In the genomic region with DNA sequence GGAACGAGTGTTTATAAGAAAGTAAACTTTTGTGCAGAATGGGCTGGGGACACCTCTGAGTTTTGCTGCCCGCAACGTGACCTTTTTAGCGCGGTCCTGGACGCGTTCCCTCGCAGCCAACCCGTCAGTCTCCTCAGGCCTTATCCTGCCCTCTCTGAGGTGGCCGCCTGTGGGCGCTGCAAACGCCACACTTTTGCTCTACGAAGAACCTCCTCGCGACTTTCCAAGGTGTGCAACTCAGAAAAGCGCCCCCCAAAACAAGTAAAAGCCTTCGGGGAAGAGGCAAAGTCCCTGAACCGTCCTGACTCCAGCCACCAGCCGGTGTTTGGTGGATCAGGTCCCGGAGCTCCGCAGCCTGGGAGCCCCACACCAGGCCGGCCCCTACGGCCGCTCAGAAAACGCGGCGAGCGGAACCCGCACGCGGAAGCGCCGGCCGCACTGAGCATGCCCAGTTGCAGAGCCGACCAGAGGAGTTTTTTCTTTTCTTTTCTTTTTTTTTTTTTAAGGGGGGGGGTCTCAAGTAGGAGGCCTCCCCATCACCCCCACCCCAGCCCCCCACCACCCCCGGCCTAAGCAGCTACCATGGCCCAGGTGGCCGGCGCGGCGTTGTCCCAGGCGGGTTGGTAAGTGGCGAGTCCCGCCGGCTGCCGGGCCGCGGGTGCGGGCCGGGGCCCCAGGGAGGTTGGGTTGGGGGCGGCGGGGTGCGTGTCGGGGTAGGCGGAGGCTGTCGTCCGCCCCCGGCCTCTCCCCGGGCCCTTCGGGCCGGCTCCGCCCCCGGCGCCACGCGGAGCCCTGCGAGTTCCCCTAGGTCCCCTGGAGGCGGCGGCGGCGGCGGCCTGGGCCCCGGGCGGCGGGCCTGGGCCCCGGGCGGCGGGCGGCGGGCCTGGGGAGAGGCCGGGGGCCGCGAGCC, we compare ENCODE assay signal across 8 cellular contexts. TPM values are rescaled to one million over a fixed set of nuclear protein-coding genes. Genes with fewer than 3 reads are reported as not detected.
DNase-seq lines count a peak whose midpoint lies in the region; ATAC-seq and TF ChIP-seq lines count a peak whose summit lies in the region.

Gene TDRD3 (plus strand): TSS at position 438 of the 910 bp plus-strand sequence. CDS start 145 bp downstream, at position 583.

- H3K27ac Mint-ChIP-seq in activated CD4-positive, alpha-beta T cell treated with anti-CD3 and anti-CD28 coated beads for 36 hours = peak within 1 kb of the TSS; percentile 97

- H3K4me3 Mint-ChIP-seq in activated CD4-positive, alpha-beta T cell treated with anti-CD3 and anti-CD28 coated beads for 36 hours = peak within 1 kb of the TSS; percentile 93

- H3K27me3 ChIP-seq in BE2C = no peaks in the 10 kb centered on the region

- H3K36me3 ChIP-seq in BE2C = no peaks in the 10 kb centered on the region

- TF ChIP-seq CTCF in BE2C (IDR thresholded peaks at IDR 0.05; ENCODE audit: low read depth, low read length) (peak; percentile 84), choroid plexus epithelial cell (conservative IDR thresholded peaks at IDR 0.05; ENCODE audit: low read depth, low read length) (peak; percentile 84)

- H3K4me3 ChIP-seq in BE2C (ENCODE audit: low read depth, low read length) (peak within 1 kb of the TSS; percentile 74), choroid plexus epithelial cell (ENCODE audit: low read depth, low read length) (peak within 1 kb of the TSS; percentile 92)

- peak; percentile 50 for ATAC-seq in GM19043 (IDR thresholded peaks at IDR 0.05; ENCODE audit: low read depth, unreplicated experiment)
- peak; percentile 70 for ATAC-seq in HG03354 (IDR thresholded peaks at IDR 0.05; ENCODE audit: poor library complexity, severe bottlenecking, unreplicated experiment)
- ATAC-seq in activated CD4-positive, alpha-beta T cell treated with anti-CD3 and anti-CD28 coated beads for 36 hours = peak; percentile 78

- POLR2A ChIA-PET in activated CD4-positive, alpha-beta T cell treated with anti-CD3 and anti-CD28 coated beads for 36 hours (lab: Charles Lee) = interaction anchor here (0.6 kb wide), 1 partner anchor 29 kb away, joined by 3 read pairs; no protein-coding TSS in a partner anchor

- no peaks in the 10 kb centered on the region for H3K27me3 Mint-ChIP-seq in activated CD4-positive, alpha-beta T cell treated with anti-CD3 and anti-CD28 coated beads for 36 hours

- no peaks in the 10 kb centered on the region for H3K36me3 Mint-ChIP-seq in activated CD4-positive, alpha-beta T cell treated with anti-CD3 and anti-CD28 coated beads for 36 hours (ENCODE audit: low read depth)

- peaks cover 25% of the 10 kb centered on the region for H3K4me1 Mint-ChIP-seq in activated CD4-positive, alpha-beta T cell treated with anti-CD3 and anti-CD28 coated beads for 36 hours

- no peaks in the 10 kb centered on the region for H3K9me3 ChIP-seq in BE2C

- H3K4me1 ChIP-seq in BE2C = peaks cover 5% of the 10 kb centered on the region; the same call in 1 of the 2 replicates

- DNase-seq in BE2C (peak; percentile 89), NCI-H460 (ENCODE audit: extremely low read depth, low read depth) (peak; percentile 71), choroid plexus epithelial cell (ENCODE audit: low read depth) (peak; percentile 91), kidney tubule cell (ENCODE audit: low spot score) (peak; percentile 90)
- peak; percentile 90 for DNase-seq in activated CD4-positive, alpha-beta T cell treated with anti-CD3 and anti-CD28 coated beads for 36 hours
- DNase-seq in stimulated activated CD4-positive, alpha-beta T cell treated with anti-CD3 and anti-CD28 coated beads, Interleukin-1b, Interleukin-23, amount 100 ng/mL, for 24 hours (ENCODE audit: low read depth in 4 of 4, low spot score in 1 of 4) = peak; percentile 51 to 62 (median 56)

- no peaks in the 10 kb centered on the region for H3K9me3 Mint-ChIP-seq in activated CD4-positive, alpha-beta T cell treated with anti-CD3 and anti-CD28 coated beads for 36 hours (ENCODE audit: low read depth)

- intact Hi-C loops in activated CD4-positive, alpha-beta T cell treated with anti-CD3 and anti-CD28 coated beads for 36 hours (cut with DNase I, micrococcal nuclease) = loop anchor here (1.0 to 2.0 kb wide), 4 partner anchors 20 to 233 kb away; no protein-coding TSS in a partner anchor

- CTCF ChIA-PET in activated CD4-positive, alpha-beta T cell treated with anti-CD3 and anti-CD28 coated beads for 36 hours (lab: Charles Lee) = interaction anchor here (0.6 to 1.6 kb wide), 3 partner anchors 10 to 52 kb away, joined by 3 to 4 read pairs (median 3); no protein-coding TSS in a partner anchor

RNA-seq across cellular contexts. Expression of gene TDRD3, which starts in this region (rescaled TPM):
- 22.4 TPM for polyA plus RNA-seq in BE2C (2012; ENCODE audit: insufficient read depth, insufficient read length, low read depth)
- 14.5 and 18.1 TPM in 2 replicates for total RNA-seq in NCI-H460 (2014; rRNA removed; shearing (Covaris generic))
- polyA plus RNA-seq in NCI-H460 (2014; cell fraction: nucleus; rRNA removed) = 6.8 and 7.0 TPM in 2 replicates
- 10 to 100 TPM; 15.8 to 16.4 TPM for total RNA-seq in activated CD4-positive, alpha-beta T cell treated with anti-CD3 and anti-CD28 coated beads for 36 hours

Comparison
In these comparisons a context has a peak if more than half of its experiments do, and no peak if none do; other contexts are left out.
1. Peak in every context shown above with its lines: DNase-seq, ATAC-seq and H3K4me3 ChIP-seq.